In genomic region chr3:113035387-113035982, GRCh38 we compare ENCODE assay signal across 8 cellular contexts. TPM values are rescaled to one million over a fixed set of nuclear protein-coding genes. Genes with fewer than 3 reads are reported as not detected.
DNase-seq lines count a peak whose midpoint lies in the region; ATAC-seq and TF ChIP-seq lines count a peak whose summit lies in the region.

No MANE protein-coding gene starts in this region.

- TF ChIP-seq RAD21 in Ishikawa (IDR thresholded peaks at IDR 0.05; ENCODE audit: low read depth): peak; percentile 67

- no peaks in the 10 kb centered on the region for H4K20me1 ChIP-seq in DOHH2 (ENCODE audit: control insufficient read depth, insufficient read depth, low read depth, low read length)

- H3F3A ChIP-seq in DOHH2 (ENCODE audit: control insufficient read depth, insufficient read depth): no peaks in the 10 kb centered on the region

- ATAC-seq in GM19452 (IDR thresholded peaks at IDR 0.05; ENCODE audit: unreplicated experiment) (peak; percentile 74), GM21526 (IDR thresholded peaks at IDR 0.05; ENCODE audit: low FRiP score, unreplicated experiment) (no peak)

- no peaks in the 10 kb centered on the region for H3K36me3 ChIP-seq in DOHH2 (ENCODE audit: control insufficient read depth, low read length)
- no peaks in the 10 kb centered on the region for H3K36me3 ChIP-seq in Peyer's patch

- H3K4me1 ChIP-seq in DOHH2 (ENCODE audit: control insufficient read depth, low read length) (no peaks in the 10 kb centered on the region), Peyer's patch (no peaks in the 10 kb centered on the region)

- no peak overlapping the region for H3K4me2 ChIP-seq in DOHH2 (ENCODE audit: low read length)

- H3K4me3 ChIP-seq in DOHH2 (ENCODE audit: low read length): no peak overlapping the region
- H3K4me3 ChIP-seq in Peyer's patch: no peak overlapping the region

- no peak overlapping the region for H3K27ac ChIP-seq in DOHH2 (ENCODE audit: low read depth, low read length)
- no peak overlapping the region for H3K27ac ChIP-seq in Peyer's patch

- peak; percentile 71 for TF ChIP-seq CTCF in DOHH2 (IDR thresholded peaks at IDR 0.05; ENCODE audit: low read depth, low read length, poor library complexity, severe bottlenecking)
- TF ChIP-seq CTCF in Peyer's patch (IDR thresholded peaks at IDR 0.05): peak; percentile 45 to 79 (median 76)

- H3K79me2 ChIP-seq in DOHH2 (ENCODE audit: control insufficient read depth, low read length): no peaks in the 10 kb centered on the region

- DNase-seq in Peyer's patch (peak in 1 of 3 donors; percentile 65), astrocyte of the hippocampus (ENCODE audit: low read depth, low spot score) (peak; percentile 76), iPS DF 4.7 (ENCODE audit: extremely low read depth, low spot score) (peak; percentile 49)
- peak; percentile 52 for DNase-seq in stimulated activated CD4-positive, alpha-beta T cell treated with anti-CD3 and anti-CD28 coated beads, Interleukin-4, amount 100 ng/mL, for 24 hours

- H3K9me3 ChIP-seq in DOHH2 (ENCODE audit: control insufficient read depth, insufficient read depth, low read length): no peaks in the 10 kb centered on the region
- no peaks in the 10 kb centered on the region for H3K9me3 ChIP-seq in Peyer's patch

- no peak for TF ChIP-seq EP300 in Ishikawa (IDR thresholded peaks at IDR 0.05; ENCODE audit: borderline replicate concordance)

- no peaks in the 10 kb centered on the region for H3K9me2 ChIP-seq in DOHH2 (replicated peaks; ENCODE audit: control insufficient read depth, low read length)

- TF ChIP-seq POLR2A in Peyer's patch (IDR thresholded peaks at IDR 0.05): no peak

- H3K27me3 ChIP-seq in DOHH2 (ENCODE audit: control insufficient read depth, low read length) (no peaks in the 10 kb centered on the region), Peyer's patch (no peaks in the 10 kb centered on the region)

TF ChIP-seq in Ishikawa, 13 proteins besides CTCF, POLR2A, EP300 and RAD21:
- no peak for TF ChIP-seq TEAD4 (IDR thresholded peaks at IDR 0.05)
- no peak for TF ChIP-seq YY1 (IDR thresholded peaks at IDR 0.05; ENCODE audit: low read depth)
- TF ChIP-seq EGR1 (IDR thresholded peaks at IDR 0.05): no peak
- TF ChIP-seq TAF1 (IDR thresholded peaks at IDR 0.05; ENCODE audit: low read depth): no peak
- no peak for TF ChIP-seq FOXM1 (IDR thresholded peaks at IDR 0.05; ENCODE audit: borderline replicate concordance, low read depth)
- peak; percentile 72 for TF ChIP-seq CEBPB (IDR thresholded peaks at IDR 0.05)
TF ChIP-seq in Ishikawa: peak in this region for 1.

RNA-seq across cellular contexts. Expression of gene GTPBP8, which starts 44.7 kb away (rescaled TPM):
- 10 to 100 TPM; 27.9 to 43.7 (median 33.5) TPM for total RNA-seq in Peyer's patch
